In genomic region chrX:108271397-108271787, GRCh38 we compare ENCODE assay signal across 17 cellular contexts.
DNase-seq lines count a peak whose midpoint lies in the region; ATAC-seq and TF ChIP-seq lines count a peak whose summit lies in the region.
"Had no signal": no experiment of that assay in that cellular context is flagged by ENCODE, and none has a peak within 500 bp of the region (broad histone marks: within the 10 kb centered on the region; RNA-seq: fewer than 3 reads in every experiment).

No MANE protein-coding gene starts in this region.

- DNase-seq in DMS 273 (lab: John Stamatoyannopoulos, UW; ENCODE audit: unreplicated experiment) (peak; percentile 44), DMS 273 treated with DMSO at 0.1 percent for 48 hours (lab: John Stamatoyannopoulos, UW) (no peak), smooth muscle cell (lab: John Stamatoyannopoulos, UW; ENCODE audit: unreplicated experiment) (no peak), colonic mucosa (no peak), NCI-H1694 (lab: John Stamatoyannopoulos, UW) (no peak)
- no peak for DNase-seq in activated naive CD4-positive, alpha-beta T cell treated with Interleukin-2 at 50 U/mL for 16 hours
- DNase-seq: activated B cell treated with CpG ODN at 0.5 μM for 24 hours; activated effector memory CD4-positive, alpha-beta T cell treated with anti-CD3 and anti-CD28 coated beads, Interleukin-2, amount 50 U/mL, for 16 hours; anterior cingulate cortex; C1 segment of cervical spinal cord; right cardiac atrium; stimulated activated CD4-positive, alpha-beta T cell treated with anti-CD3 and anti-CD28 coated beads, Interleukin-2, amount 100 ng/mL, for 24 hours had no signal

- peak overlapping the region; percentile 28 for H3K4me2 ChIP-seq in smooth muscle cell

- H3K36me3 ChIP-seq in smooth muscle cell (ENCODE audit: low read depth) (no peaks in the 10 kb centered on the region), colonic mucosa (no peaks in the 10 kb centered on the region)
- H3K36me3 ChIP-seq: suprapubic skin had no signal

- H3K27ac ChIP-seq in VCaP: peak overlapping the region; percentile 44
- peak overlapping the region; percentile 69 for H3K27ac ChIP-seq in smooth muscle cell (ENCODE audit: low read depth)
- no peak overlapping the region for H3K27ac ChIP-seq in colonic mucosa
- H3K27ac ChIP-seq: 22Rv1, suprapubic skin had no signal

- H4K20me1 ChIP-seq in smooth muscle cell (ENCODE audit: low read depth): no peaks in the 10 kb centered on the region

- peak; percentile 58 for ATAC-seq in HG02981 (IDR thresholded peaks at IDR 0.05; ENCODE audit: unreplicated experiment)
- ATAC-seq: right cardiac atrium, Right ventricle myocardium inferior had no signal

- no peaks in the 10 kb centered on the region for H3K4me1 ChIP-seq in smooth muscle cell (ENCODE audit: low read depth)
- no peaks in the 10 kb centered on the region for H3K4me1 ChIP-seq in colonic mucosa
- H3K4me1 ChIP-seq: suprapubic skin had no signal

- H2AFZ ChIP-seq in smooth muscle cell (ENCODE audit: low read depth): no peak overlapping the region

- WGBS in smooth muscle cell (ENCODE audit: low lambda C conversion rate): 41% methylated on average over 2 of the region's 2 CpGs

- H3F3A ChIP-seq in smooth muscle cell (ENCODE audit: low read depth): peaks cover 10% of the 10 kb centered on the region

- no peak overlapping the region for H3K9ac ChIP-seq in smooth muscle cell (ENCODE audit: low read depth)
- no peak overlapping the region for H3K9ac ChIP-seq in colonic mucosa (ENCODE audit: low read depth in 2 of 2, low read length in 2 of 2)

- H3K79me2 ChIP-seq in smooth muscle cell (ENCODE audit: low read depth): no peaks in the 10 kb centered on the region

- TF ChIP-seq CTCF in VCaP (conservative IDR thresholded peaks at IDR 0.05) (no peak), smooth muscle cell (IDR thresholded peaks at IDR 0.05; ENCODE audit: borderline replicate concordance, insufficient read depth, poor library complexity, severe bottlenecking) (no peak), colonic mucosa (IDR thresholded peaks at IDR 0.05) (no peak)

- intact Hi-C loops in colonic mucosa (cut with DNase I): no loop called here

- H3K9me3 ChIP-seq in smooth muscle cell (replicated peaks; ENCODE audit: low read depth) (no peaks in the 10 kb centered on the region), colonic mucosa (no peaks in the 10 kb centered on the region)
- H3K9me3 ChIP-seq: suprapubic skin had no signal

- no peak overlapping the region for H3K4me3 ChIP-seq in smooth muscle cell
- H3K4me3 ChIP-seq in colonic mucosa: no peak overlapping the region
- H3K4me3 ChIP-seq: suprapubic skin had no signal

- H3K27me3 ChIP-seq in smooth muscle cell (ENCODE audit: low read depth) (no peaks in the 10 kb centered on the region), colonic mucosa (no peaks in the 10 kb centered on the region)
- H3K27me3 ChIP-seq: suprapubic skin had no signal
